ENCODE assay signal across 18 cellular contexts in genomic region chr1:98422821-98423220, GRCh38.
DNase-seq lines count a peak whose midpoint lies in the region; ATAC-seq, FAIRE-seq and TF ChIP-seq lines count a peak whose summit lies in the region.
"Had no signal": no experiment of that assay in that cellular context is flagged by ENCODE, and none has a peak within 500 bp of the region (broad histone marks: within the 10 kb centered on the region; RNA-seq: fewer than 3 reads in every experiment).

No MANE protein-coding gene starts in this region.

- CTCF ChIA-PET in A549 (lab: Yijun Ruan, JAX) = interaction anchor here (0.9 kb wide), 1 partner anchor 45 kb away, joined by 3 read pairs; no protein-coding TSS in a partner anchor

- no peak for TF ChIP-seq CTCF in A549 (IDR thresholded peaks at IDR 0.05)

- no peak for TF ChIP-seq EP300 in A549 (IDR thresholded peaks at IDR 0.05)

- no peak overlapping the region for H3K4me2 ChIP-seq in A549

- H3K9me3 ChIP-seq in A549 = no peaks in the 10 kb centered on the region
- H3K9me3 ChIP-seq in effector memory CD4-positive, alpha-beta T cell (ENCODE audit: control insufficient read depth, low read length) = no peaks in the 10 kb centered on the region

- WGBS in A549 (ENCODE audit: missing lambda C conversion rate) = 45% methylated on average over 2 of the region's 2 CpGs

- no peak for ATAC-seq in A549

- H3K27ac ChIP-seq in A549 = no peak overlapping the region
- H3K27ac ChIP-seq in effector memory CD4-positive, alpha-beta T cell (ENCODE audit: insufficient read depth, low read length, poor library complexity, severe bottlenecking) = no peak overlapping the region
- H3K27ac ChIP-seq: 22Rv1 had no signal

- no peak for TF ChIP-seq POLR2A in A549 (IDR thresholded peaks at IDR 0.05; ENCODE audit: low read length)

- TF ChIP-seq RAD21 in A549 (conservative IDR thresholded peaks at IDR 0.05 in 1 of 2, IDR thresholded peaks at IDR 0.05 in 1 of 2) = no peak

- no peaks in the 10 kb centered on the region for H3K4me1 ChIP-seq in A549
- H3K4me1 ChIP-seq in effector memory CD4-positive, alpha-beta T cell (ENCODE audit: control insufficient read depth, insufficient read depth, low read length, poor library complexity, severe bottlenecking) = no peaks in the 10 kb centered on the region

- H3K4me3 ChIP-seq in A549 = no peak overlapping the region
- H3K4me3 ChIP-seq in effector memory CD4-positive, alpha-beta T cell (ENCODE audit: insufficient read depth, low read depth, low read length, poor library complexity, severe bottlenecking) = no peak overlapping the region

- no peaks in the 10 kb centered on the region for H3K27me3 ChIP-seq in effector memory CD4-positive, alpha-beta T cell (replicated peaks; ENCODE audit: control insufficient read depth, insufficient read depth, low read length, poor library complexity, severe bottlenecking)

- FAIRE-seq in A549 (lab: Jason Lieb, UNC) (no peak), TTC549 (lab: Jason Lieb, UNC) (peak; percentile 13)
- FAIRE-seq: G401.6 had no signal

- no peaks in the 10 kb centered on the region for H3K36me3 ChIP-seq in effector memory CD4-positive, alpha-beta T cell (ENCODE audit: control insufficient read depth, insufficient read depth, low read length)

- DNase-seq in A549 (ENCODE audit: low read depth in 1 of 2, low spot score in 1 of 2) (no peak), EL (peak; percentile 34), fibroblast of gingiva (ENCODE audit: low read depth) (peak; percentile 35), germinal center (ENCODE audit: low spot score) (no peak), NCI-H524 treated with DMSO at 0.1 percent for 48 hours (lab: John Stamatoyannopoulos, UW) (no peak), OCI-M1 (lab: John Stamatoyannopoulos, UW) (no peak)
- DNase-seq in effector memory CD4-positive, alpha-beta T cell = no peak
- DNase-seq: H7, IMR-90, Karpas-422, MM.1S, NCI-H1092 treated with DMSO at 0.1 percent for 48 hours, NCI-H2081 treated with DMSO at 0.1 percent for 48 hours, NCI-H510A, NCI-H82 had no signal

- POLR2A ChIA-PET in A549 (lab: Yijun Ruan, JAX) = no interaction called here

TF ChIP-seq in A549, 52 proteins besides CTCF, POLR2A, EP300 and RAD21:
- TF ChIP-seq ELK1 (IDR thresholded peaks at IDR 0.05; ENCODE audit: low read depth, low read length) (no peak), FOSL2 (IDR thresholded peaks at IDR 0.05) (no peak), FOSL2 (CRISPR knock-in tag; IDR thresholded peaks at IDR 0.05) (peak; percentile 33; the same call in 1 of the 2 replicates)
TF ChIP-seq in A549: peak in this region for 1.

Comparison
In these comparisons a context has a peak if more than half of its experiments do, and no peak if none do; other contexts are left out.
1. DNase-seq: peak in EL (single experiment) and fibroblast of gingiva (single experiment); none in A549 (0 of 2), germinal center (single experiment), effector memory CD4-positive, alpha-beta T cell (0 of 3), NCI-H524 treated with DMSO at 0.1 percent for 48 hours (single experiment) and OCI-M1 (single experiment).